In the genomic region with DNA sequence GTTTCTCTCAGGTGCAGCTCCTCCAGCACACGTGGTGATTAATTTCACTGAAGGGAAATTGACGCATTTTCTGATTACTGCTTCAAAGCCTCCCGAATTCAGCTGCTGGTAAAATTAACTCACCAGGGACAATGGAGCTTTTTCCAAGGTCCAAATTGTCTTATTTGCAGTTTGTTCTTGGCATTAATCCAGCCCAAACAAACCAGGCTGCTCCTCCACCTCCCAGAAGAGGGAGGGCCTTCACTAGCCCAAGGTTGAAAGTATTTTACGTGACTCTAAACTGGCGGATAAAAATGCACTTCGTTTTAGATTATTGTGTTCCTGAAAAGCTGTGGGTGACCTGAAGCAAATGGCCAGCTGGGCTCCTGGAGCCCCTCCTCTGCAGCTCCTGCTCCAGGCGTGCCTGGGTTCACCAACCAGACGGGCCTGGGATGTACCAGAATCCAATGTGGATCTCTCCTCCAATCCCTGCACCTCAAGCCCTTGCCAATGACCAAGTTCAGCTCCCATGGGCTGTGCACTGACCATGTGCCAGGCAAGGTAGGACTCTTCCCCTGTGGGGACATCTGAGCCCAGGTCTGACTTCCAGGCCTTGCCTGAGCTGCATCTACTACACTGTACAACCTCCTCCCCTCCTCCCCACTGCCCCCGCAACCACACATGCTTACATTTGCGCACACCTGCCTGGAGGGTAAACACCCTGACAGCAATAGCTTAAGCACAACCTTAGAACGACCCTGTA, we compare ENCODE assay signal across 2 cellular contexts.
TF ChIP-seq lines count a peak whose summit lies in the region.

No MANE protein-coding gene starts in this region.

TF ChIP-seq in SK-N-SH, 30 proteins besides CTCF, POLR2A, EP300 and RAD21:
- TF ChIP-seq, protein P1, sequence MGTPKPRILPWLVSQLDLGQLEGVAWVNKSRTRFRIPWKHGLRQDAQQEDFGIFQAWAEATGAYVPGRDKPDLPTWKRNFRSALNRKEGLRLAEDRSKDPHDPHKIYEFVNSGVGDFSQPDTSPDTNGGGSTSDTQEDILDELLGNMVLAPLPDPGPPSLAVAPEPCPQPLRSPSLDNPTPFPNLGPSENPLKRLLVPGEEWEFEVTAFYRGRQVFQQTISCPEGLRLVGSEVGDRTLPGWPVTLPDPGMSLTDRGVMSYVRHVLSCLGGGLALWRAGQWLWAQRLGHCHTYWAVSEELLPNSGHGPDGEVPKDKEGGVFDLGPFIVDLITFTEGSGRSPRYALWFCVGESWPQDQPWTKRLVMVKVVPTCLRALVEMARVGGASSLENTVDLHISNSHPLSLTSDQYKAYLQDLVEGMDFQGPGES (IDR thresholded peaks at IDR 0.05; ENCODE audit: low read depth, low read length), result no peak
- TF ChIP-seq, protein P2, sequence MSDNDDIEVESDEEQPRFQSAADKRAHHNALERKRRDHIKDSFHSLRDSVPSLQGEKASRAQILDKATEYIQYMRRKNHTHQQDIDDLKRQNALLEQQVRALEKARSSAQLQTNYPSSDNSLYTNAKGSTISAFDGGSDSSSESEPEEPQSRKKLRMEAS (IDR thresholded peaks at IDR 0.05; ENCODE audit: low read depth), result no peak
- TF ChIP-seq, protein P3, sequence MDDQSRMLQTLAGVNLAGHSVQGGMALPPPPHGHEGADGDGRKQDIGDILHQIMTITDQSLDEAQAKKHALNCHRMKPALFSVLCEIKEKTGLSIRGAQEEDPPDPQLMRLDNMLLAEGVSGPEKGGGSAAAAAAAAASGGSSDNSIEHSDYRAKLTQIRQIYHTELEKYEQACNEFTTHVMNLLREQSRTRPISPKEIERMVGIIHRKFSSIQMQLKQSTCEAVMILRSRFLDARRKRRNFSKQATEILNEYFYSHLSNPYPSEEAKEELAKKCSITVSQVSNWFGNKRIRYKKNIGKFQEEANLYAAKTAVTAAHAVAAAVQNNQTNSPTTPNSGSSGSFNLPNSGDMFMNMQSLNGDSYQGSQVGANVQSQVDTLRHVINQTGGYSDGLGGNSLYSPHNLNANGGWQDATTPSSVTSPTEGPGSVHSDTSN (IDR thresholded peaks at IDR 0.05), result no peak
- TF ChIP-seq, protein P4, sequence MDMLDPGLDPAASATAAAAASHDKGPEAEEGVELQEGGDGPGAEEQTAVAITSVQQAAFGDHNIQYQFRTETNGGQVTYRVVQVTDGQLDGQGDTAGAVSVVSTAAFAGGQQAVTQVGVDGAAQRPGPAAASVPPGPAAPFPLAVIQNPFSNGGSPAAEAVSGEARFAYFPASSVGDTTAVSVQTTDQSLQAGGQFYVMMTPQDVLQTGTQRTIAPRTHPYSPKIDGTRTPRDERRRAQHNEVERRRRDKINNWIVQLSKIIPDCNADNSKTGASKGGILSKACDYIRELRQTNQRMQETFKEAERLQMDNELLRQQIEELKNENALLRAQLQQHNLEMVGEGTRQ (IDR thresholded peaks at IDR 0.05; ENCODE audit: borderline replicate concordance, low read depth, low read length), result no peak
- no peak for TF ChIP-seq NRF1 (IDR thresholded peaks at IDR 0.05; ENCODE audit: low read depth, low read length)
- no peak for TF ChIP-seq TAF1 (IDR thresholded peaks at IDR 0.05; ENCODE audit: borderline replicate concordance, low read depth, low read length)
- TF ChIP-seq, protein P5, sequence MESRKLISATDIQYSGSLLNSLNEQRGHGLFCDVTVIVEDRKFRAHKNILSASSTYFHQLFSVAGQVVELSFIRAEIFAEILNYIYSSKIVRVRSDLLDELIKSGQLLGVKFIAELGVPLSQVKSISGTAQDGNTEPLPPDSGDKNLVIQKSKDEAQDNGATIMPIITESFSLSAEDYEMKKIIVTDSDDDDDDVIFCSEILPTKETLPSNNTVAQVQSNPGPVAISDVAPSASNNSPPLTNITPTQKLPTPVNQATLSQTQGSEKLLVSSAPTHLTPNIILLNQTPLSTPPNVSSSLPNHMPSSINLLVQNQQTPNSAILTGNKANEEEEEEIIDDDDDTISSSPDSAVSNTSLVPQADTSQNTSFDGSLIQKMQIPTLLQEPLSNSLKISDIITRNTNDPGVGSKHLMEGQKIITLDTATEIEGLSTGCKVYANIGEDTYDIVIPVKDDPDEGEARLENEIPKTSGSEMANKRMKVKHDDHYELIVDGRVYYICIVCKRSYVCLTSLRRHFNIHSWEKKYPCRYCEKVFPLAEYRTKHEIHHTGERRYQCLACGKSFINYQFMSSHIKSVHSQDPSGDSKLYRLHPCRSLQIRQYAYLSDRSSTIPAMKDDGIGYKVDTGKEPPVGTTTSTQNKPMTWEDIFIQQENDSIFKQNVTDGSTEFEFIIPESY (IDR thresholded peaks at IDR 0.05; ENCODE audit: borderline replicate concordance, low read depth), result no peak
- no peak for TF ChIP-seq YY1 (IDR thresholded peaks at IDR 0.05; ENCODE audit: low read depth)
- TF ChIP-seq FOXM1 (IDR thresholded peaks at IDR 0.05; ENCODE audit: low read depth), result no peak
- TF ChIP-seq POLR2AphosphoS5 (IDR thresholded peaks at IDR 0.05; ENCODE audit: low read depth, low read length), result no peak
- no peak for TF ChIP-seq GATA2 (CRISPR knock-in tag; IDR thresholded peaks at IDR 0.05)
- no peak for TF ChIP-seq NFIC (IDR thresholded peaks at IDR 0.05; ENCODE audit: borderline replicate concordance)
- no peak for TF ChIP-seq FOSL2 (IDR thresholded peaks at IDR 0.05; ENCODE audit: borderline replicate concordance, low read depth)
- TF ChIP-seq, protein P6, sequence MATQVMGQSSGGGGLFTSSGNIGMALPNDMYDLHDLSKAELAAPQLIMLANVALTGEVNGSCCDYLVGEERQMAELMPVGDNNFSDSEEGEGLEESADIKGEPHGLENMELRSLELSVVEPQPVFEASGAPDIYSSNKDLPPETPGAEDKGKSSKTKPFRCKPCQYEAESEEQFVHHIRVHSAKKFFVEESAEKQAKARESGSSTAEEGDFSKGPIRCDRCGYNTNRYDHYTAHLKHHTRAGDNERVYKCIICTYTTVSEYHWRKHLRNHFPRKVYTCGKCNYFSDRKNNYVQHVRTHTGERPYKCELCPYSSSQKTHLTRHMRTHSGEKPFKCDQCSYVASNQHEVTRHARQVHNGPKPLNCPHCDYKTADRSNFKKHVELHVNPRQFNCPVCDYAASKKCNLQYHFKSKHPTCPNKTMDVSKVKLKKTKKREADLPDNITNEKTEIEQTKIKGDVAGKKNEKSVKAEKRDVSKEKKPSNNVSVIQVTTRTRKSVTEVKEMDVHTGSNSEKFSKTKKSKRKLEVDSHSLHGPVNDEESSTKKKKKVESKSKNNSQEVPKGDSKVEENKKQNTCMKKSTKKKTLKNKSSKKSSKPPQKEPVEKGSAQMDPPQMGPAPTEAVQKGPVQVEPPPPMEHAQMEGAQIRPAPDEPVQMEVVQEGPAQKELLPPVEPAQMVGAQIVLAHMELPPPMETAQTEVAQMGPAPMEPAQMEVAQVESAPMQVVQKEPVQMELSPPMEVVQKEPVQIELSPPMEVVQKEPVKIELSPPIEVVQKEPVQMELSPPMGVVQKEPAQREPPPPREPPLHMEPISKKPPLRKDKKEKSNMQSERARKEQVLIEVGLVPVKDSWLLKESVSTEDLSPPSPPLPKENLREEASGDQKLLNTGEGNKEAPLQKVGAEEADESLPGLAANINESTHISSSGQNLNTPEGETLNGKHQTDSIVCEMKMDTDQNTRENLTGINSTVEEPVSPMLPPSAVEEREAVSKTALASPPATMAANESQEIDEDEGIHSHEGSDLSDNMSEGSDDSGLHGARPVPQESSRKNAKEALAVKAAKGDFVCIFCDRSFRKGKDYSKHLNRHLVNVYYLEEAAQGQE (IDR thresholded peaks at IDR 0.05; ENCODE audit: low read depth, low read length), result no peak
- TF ChIP-seq MEF2A (IDR thresholded peaks at IDR 0.05; ENCODE audit: borderline replicate concordance, low read depth), result no peak
- TF ChIP-seq RCOR1 (IDR thresholded peaks at IDR 0.05; ENCODE audit: low read length), result no peak

TF ChIP-seq in SK-N-SH treated with all-trans-retinoic acid at 6 μM for 48 hours, 23 proteins besides CTCF, POLR2A, EP300 and RAD21:
- no peak for TF ChIP-seq BACH2 (CRISPR knock-in tag; IDR thresholded peaks at IDR 0.05; ENCODE audit: borderline replicate concordance)
- TF ChIP-seq ZNF70 (CRISPR knock-in tag; IDR thresholded peaks at IDR 0.05), result no peak
- no peak for TF ChIP-seq RARB (CRISPR knock-in tag; IDR thresholded peaks at IDR 0.05)
- TF ChIP-seq, protein P7, sequence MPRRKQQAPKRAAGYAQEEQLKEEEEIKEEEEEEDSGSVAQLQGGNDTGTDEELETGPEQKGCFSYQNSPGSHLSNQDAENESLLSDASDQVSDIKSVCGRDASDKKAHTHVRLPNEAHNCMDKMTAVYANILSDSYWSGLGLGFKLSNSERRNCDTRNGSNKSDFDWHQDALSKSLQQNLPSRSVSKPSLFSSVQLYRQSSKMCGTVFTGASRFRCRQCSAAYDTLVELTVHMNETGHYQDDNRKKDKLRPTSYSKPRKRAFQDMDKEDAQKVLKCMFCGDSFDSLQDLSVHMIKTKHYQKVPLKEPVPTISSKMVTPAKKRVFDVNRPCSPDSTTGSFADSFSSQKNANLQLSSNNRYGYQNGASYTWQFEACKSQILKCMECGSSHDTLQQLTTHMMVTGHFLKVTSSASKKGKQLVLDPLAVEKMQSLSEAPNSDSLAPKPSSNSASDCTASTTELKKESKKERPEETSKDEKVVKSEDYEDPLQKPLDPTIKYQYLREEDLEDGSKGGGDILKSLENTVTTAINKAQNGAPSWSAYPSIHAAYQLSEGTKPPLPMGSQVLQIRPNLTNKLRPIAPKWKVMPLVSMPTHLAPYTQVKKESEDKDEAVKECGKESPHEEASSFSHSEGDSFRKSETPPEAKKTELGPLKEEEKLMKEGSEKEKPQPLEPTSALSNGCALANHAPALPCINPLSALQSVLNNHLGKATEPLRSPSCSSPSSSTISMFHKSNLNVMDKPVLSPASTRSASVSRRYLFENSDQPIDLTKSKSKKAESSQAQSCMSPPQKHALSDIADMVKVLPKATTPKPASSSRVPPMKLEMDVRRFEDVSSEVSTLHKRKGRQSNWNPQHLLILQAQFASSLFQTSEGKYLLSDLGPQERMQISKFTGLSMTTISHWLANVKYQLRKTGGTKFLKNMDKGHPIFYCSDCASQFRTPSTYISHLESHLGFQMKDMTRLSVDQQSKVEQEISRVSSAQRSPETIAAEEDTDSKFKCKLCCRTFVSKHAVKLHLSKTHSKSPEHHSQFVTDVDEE (CRISPR knock-in tag; IDR thresholded peaks at IDR 0.05), result no peak
- TF ChIP-seq ZFP30 (CRISPR knock-in tag; IDR thresholded peaks at IDR 0.05), result no peak
- no peak for TF ChIP-seq PPARA (CRISPR knock-in tag; IDR thresholded peaks at IDR 0.05; ENCODE audit: borderline replicate concordance)
- TF ChIP-seq TOX (CRISPR knock-in tag; IDR thresholded peaks at IDR 0.05; ENCODE audit: borderline replicate concordance), result no peak
- TF ChIP-seq ESRRG (CRISPR knock-in tag; IDR thresholded peaks at IDR 0.05), result no peak
